Comparison of ENCODE assay signal across 1 cellular context in genomic region chr17:72121164-72122001, GRCh38.
TF ChIP-seq lines count a peak whose summit lies in the region.

No MANE protein-coding gene starts in this region.

TF ChIP-seq in HepG2, 621 proteins besides CTCF, POLR2A, EP300 and RAD21 (continues in another document):
- TF ChIP-seq ZXDC (CRISPR knock-in tag; IDR thresholded peaks at IDR 0.05), result no peak; the same call in 1 of the 2 replicates
- peak; percentile 73 for TF ChIP-seq KMT2A (CRISPR knock-in tag; IDR thresholded peaks at IDR 0.05)
- TF ChIP-seq TBL1XR1 (IDR thresholded peaks at IDR 0.05; ENCODE audit: borderline replicate concordance, low read length, partially characterized antibody), result no peak
- TF ChIP-seq ZSCAN21 (CRISPR knock-in tag; IDR thresholded peaks at IDR 0.05; ENCODE audit: borderline replicate concordance), result peak; percentile 89; the same call in 1 of the 2 replicates
- TF ChIP-seq, protein P1, sequence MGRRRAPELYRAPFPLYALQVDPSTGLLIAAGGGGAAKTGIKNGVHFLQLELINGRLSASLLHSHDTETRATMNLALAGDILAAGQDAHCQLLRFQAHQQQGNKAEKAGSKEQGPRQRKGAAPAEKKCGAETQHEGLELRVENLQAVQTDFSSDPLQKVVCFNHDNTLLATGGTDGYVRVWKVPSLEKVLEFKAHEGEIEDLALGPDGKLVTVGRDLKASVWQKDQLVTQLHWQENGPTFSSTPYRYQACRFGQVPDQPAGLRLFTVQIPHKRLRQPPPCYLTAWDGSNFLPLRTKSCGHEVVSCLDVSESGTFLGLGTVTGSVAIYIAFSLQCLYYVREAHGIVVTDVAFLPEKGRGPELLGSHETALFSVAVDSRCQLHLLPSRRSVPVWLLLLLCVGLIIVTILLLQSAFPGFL (CRISPR knock-in tag; IDR thresholded peaks at IDR 0.05), result no peak
- TF ChIP-seq, protein P2, sequence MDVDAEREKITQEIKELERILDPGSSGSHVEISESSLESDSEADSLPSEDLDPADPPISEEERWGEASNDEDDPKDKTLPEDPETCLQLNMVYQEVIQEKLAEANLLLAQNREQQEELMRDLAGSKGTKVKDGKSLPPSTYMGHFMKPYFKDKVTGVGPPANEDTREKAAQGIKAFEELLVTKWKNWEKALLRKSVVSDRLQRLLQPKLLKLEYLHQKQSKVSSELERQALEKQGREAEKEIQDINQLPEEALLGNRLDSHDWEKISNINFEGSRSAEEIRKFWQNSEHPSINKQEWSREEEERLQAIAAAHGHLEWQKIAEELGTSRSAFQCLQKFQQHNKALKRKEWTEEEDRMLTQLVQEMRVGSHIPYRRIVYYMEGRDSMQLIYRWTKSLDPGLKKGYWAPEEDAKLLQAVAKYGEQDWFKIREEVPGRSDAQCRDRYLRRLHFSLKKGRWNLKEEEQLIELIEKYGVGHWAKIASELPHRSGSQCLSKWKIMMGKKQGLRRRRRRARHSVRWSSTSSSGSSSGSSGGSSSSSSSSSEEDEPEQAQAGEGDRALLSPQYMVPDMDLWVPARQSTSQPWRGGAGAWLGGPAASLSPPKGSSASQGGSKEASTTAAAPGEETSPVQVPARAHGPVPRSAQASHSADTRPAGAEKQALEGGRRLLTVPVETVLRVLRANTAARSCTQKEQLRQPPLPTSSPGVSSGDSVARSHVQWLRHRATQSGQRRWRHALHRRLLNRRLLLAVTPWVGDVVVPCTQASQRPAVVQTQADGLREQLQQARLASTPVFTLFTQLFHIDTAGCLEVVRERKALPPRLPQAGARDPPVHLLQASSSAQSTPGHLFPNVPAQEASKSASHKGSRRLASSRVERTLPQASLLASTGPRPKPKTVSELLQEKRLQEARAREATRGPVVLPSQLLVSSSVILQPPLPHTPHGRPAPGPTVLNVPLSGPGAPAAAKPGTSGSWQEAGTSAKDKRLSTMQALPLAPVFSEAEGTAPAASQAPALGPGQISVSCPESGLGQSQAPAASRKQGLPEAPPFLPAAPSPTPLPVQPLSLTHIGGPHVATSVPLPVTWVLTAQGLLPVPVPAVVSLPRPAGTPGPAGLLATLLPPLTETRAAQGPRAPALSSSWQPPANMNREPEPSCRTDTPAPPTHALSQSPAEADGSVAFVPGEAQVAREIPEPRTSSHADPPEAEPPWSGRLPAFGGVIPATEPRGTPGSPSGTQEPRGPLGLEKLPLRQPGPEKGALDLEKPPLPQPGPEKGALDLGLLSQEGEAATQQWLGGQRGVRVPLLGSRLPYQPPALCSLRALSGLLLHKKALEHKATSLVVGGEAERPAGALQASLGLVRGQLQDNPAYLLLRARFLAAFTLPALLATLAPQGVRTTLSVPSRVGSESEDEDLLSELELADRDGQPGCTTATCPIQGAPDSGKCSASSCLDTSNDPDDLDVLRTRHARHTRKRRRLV (CRISPR knock-in tag; IDR thresholded peaks at IDR 0.05), result peak; percentile 54; the same call in 1 of the 2 replicates
- TF ChIP-seq GATAD1 (CRISPR knock-in tag; IDR thresholded peaks at IDR 0.05), result 0 out of 2 replicates have a peak, but pooled peaks have one; percentile 15
- TF ChIP-seq, protein P3, sequence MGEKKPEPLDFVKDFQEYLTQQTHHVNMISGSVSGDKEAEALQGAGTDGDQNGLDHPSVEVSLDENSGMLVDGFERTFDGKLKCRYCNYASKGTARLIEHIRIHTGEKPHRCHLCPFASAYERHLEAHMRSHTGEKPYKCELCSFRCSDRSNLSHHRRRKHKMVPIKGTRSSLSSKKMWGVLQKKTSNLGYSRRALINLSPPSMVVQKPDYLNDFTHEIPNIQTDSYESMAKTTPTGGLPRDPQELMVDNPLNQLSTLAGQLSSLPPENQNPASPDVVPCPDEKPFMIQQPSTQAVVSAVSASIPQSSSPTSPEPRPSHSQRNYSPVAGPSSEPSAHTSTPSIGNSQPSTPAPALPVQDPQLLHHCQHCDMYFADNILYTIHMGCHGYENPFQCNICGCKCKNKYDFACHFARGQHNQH (CRISPR knock-in tag; IDR thresholded peaks at IDR 0.05), result 0 out of 2 replicates have a peak, but pooled peaks have one; percentile 29
- no peak for TF ChIP-seq BHLHE40 (IDR thresholded peaks at IDR 0.05; ENCODE audit: low read length)
- peak; percentile 68; the same call in 1 of the 2 replicates for TF ChIP-seq ZNF879 (CRISPR knock-in tag; IDR thresholded peaks at IDR 0.05)
- TF ChIP-seq ZNF547 (CRISPR knock-in tag; IDR thresholded peaks at IDR 0.05), result peak; percentile 89
- no peak; the same call in 1 of the 2 replicates for TF ChIP-seq RELA (CRISPR knock-in tag; IDR thresholded peaks at IDR 0.05)
- TF ChIP-seq, protein P4, sequence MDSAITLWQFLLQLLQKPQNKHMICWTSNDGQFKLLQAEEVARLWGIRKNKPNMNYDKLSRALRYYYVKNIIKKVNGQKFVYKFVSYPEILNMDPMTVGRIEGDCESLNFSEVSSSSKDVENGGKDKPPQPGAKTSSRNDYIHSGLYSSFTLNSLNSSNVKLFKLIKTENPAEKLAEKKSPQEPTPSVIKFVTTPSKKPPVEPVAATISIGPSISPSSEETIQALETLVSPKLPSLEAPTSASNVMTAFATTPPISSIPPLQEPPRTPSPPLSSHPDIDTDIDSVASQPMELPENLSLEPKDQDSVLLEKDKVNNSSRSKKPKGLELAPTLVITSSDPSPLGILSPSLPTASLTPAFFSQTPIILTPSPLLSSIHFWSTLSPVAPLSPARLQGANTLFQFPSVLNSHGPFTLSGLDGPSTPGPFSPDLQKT (CRISPR knock-in tag; IDR thresholded peaks at IDR 0.05; ENCODE audit: borderline replicate concordance), result no peak
- TF ChIP-seq ZNF556 (CRISPR knock-in tag; IDR thresholded peaks at IDR 0.05; ENCODE audit: borderline replicate concordance), result peak; percentile 41; the same call in 1 of the 2 replicates
- TF ChIP-seq, protein P5, sequence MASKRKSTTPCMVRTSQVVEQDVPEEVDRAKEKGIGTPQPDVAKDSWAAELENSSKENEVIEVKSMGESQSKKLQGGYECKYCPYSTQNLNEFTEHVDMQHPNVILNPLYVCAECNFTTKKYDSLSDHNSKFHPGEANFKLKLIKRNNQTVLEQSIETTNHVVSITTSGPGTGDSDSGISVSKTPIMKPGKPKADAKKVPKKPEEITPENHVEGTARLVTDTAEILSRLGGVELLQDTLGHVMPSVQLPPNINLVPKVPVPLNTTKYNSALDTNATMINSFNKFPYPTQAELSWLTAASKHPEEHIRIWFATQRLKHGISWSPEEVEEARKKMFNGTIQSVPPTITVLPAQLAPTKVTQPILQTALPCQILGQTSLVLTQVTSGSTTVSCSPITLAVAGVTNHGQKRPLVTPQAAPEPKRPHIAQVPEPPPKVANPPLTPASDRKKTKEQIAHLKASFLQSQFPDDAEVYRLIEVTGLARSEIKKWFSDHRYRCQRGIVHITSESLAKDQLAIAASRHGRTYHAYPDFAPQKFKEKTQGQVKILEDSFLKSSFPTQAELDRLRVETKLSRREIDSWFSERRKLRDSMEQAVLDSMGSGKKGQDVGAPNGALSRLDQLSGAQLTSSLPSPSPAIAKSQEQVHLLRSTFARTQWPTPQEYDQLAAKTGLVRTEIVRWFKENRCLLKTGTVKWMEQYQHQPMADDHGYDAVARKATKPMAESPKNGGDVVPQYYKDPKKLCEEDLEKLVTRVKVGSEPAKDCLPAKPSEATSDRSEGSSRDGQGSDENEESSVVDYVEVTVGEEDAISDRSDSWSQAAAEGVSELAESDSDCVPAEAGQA (IDR thresholded peaks at IDR 0.05; ENCODE audit: low read depth), result no peak
- TF ChIP-seq, protein P5 (CRISPR knock-in tag; IDR thresholded peaks at IDR 0.05; ENCODE audit: borderline replicate concordance), result no peak; the same call in 1 of the 2 replicates
- TF ChIP-seq ZNF766 (CRISPR knock-in tag; IDR thresholded peaks at IDR 0.05; ENCODE audit: borderline replicate concordance), result no peak
- peak; percentile 53; the same call in 1 of the 2 replicates for TF ChIP-seq ZNF12 (CRISPR knock-in tag; IDR thresholded peaks at IDR 0.05)
- 0 out of 2 replicates have a peak, but pooled peaks have one; percentile 23 for TF ChIP-seq STAT5B (CRISPR knock-in tag; IDR thresholded peaks at IDR 0.05)
- no peak for TF ChIP-seq FOSL1 (CRISPR knock-in tag; IDR thresholded peaks at IDR 0.05; ENCODE audit: borderline replicate concordance)
- no peak for TF ChIP-seq ZMYM3 (CRISPR knock-in tag; IDR thresholded peaks at IDR 0.05)
- peak; percentile 93 for TF ChIP-seq HNRNPK (IDR thresholded peaks at IDR 0.05; ENCODE audit: low read depth, low read length, poor library complexity, severe bottlenecking)
- no peak; the same call in 1 of the 2 replicates for TF ChIP-seq TSC22D2 (CRISPR knock-in tag; IDR thresholded peaks at IDR 0.05; ENCODE audit: borderline replicate concordance)
- 0 out of 2 replicates have a peak, but pooled peaks have one; percentile 65 for TF ChIP-seq ZNF598 (CRISPR knock-in tag; IDR thresholded peaks at IDR 0.05; ENCODE audit: borderline replicate concordance)
- TF ChIP-seq SKI (IDR thresholded peaks at IDR 0.05; ENCODE audit: partially characterized antibody), result no peak
- TF ChIP-seq TRAFD1 (CRISPR knock-in tag; IDR thresholded peaks at IDR 0.05; ENCODE audit: borderline replicate concordance), result no peak
- TF ChIP-seq TIGD3 (CRISPR knock-in tag; IDR thresholded peaks at IDR 0.05; ENCODE audit: borderline replicate concordance), result 0 out of 2 replicates have a peak, but pooled peaks have one; percentile 25
- peak; percentile 100 for TF ChIP-seq ZC3H13 (CRISPR knock-in tag; IDR thresholded peaks at IDR 0.05)
- TF ChIP-seq KAT2B (IDR thresholded peaks at IDR 0.05; ENCODE audit: borderline replicate concordance, low read depth, low read length), result no peak
- no peak for TF ChIP-seq ZNF264 (CRISPR knock-in tag; IDR thresholded peaks at IDR 0.05)
- TF ChIP-seq NFYC (CRISPR knock-in tag; IDR thresholded peaks at IDR 0.05), result no peak
- no peak for TF ChIP-seq ZNF34 (CRISPR knock-in tag; IDR thresholded peaks at IDR 0.05; ENCODE audit: borderline replicate concordance)
- peak; percentile 41; the same call in 1 of the 2 replicates for TF ChIP-seq ZNF770 (CRISPR knock-in tag; IDR thresholded peaks at IDR 0.05)
